8 cellular contexts compared by ENCODE assay signal in genomic region chr6:34223964-34224940, GRCh38. TPM values are rescaled to one million over a fixed set of nuclear protein-coding genes. Genes with fewer than 3 reads are reported as not detected.
DNase-seq lines count a peak whose midpoint lies in the region; ATAC-seq and TF ChIP-seq lines count a peak whose summit lies in the region.

No MANE protein-coding gene starts in this region.

- no peaks in the 10 kb centered on the region for H3K27me3 ChIP-seq in adipocyte (replicated peaks; ENCODE audit: control insufficient read depth, insufficient read depth, low read length)

- peaks cover 14% of the 10 kb centered on the region for H3K4me1 ChIP-seq in adipocyte (ENCODE audit: control insufficient read depth, insufficient read depth, low read length)

- no peaks in the 10 kb centered on the region for H3K9me3 ChIP-seq in adipocyte (ENCODE audit: control insufficient read depth, low read length)

- DNase-seq in GM12864 (ENCODE audit: low read depth) = peak; percentile 92
- peak; percentile 68 for DNase-seq in NCI-H1092 treated with DMSO at 0.1 percent for 48 hours (lab: John Stamatoyannopoulos, UW)
- DNase-seq in SW 1271 (lab: John Stamatoyannopoulos, UW) = peak; percentile 90 to 93
- peak; percentile 96 for DNase-seq in adipocyte (ENCODE audit: low read depth)
- peak; percentile 97 for DNase-seq in cardiac septum (ENCODE audit: low spot score)
- DNase-seq in pons (ENCODE audit: low spot score) = peak; percentile 89
- peak; percentile 90 for DNase-seq in type B pancreatic cell (ENCODE audit: extremely low spot score, unreplicated experiment)

- no peaks in the 10 kb centered on the region for H3K36me3 Mint-ChIP-seq in type B pancreatic cell

- H3K9me3 Mint-ChIP-seq in type B pancreatic cell = no peaks in the 10 kb centered on the region

- peak overlapping the region; percentile 87 for H3K9ac ChIP-seq in adipocyte (ENCODE audit: low read length)

- H3K4me3 Mint-ChIP-seq in type B pancreatic cell = peak overlapping the region; percentile 86

- H3K4me3 ChIP-seq in GM12864 (ENCODE audit: low read depth, low read length) (peak overlapping the region; percentile 70), adipocyte (ENCODE audit: low read length) (peak overlapping the region; percentile 78)

- intact Hi-C loops in cardiac septum (cut with DNase I) = no loop called here

- peak overlapping the region; percentile 85 for H3K27ac Mint-ChIP-seq in type B pancreatic cell

- H3K36me3 ChIP-seq in adipocyte (ENCODE audit: control insufficient read depth, insufficient read depth, low read length, severe bottlenecking) = no peaks in the 10 kb centered on the region

- peak; percentile 92 for ATAC-seq in HG02623 (IDR thresholded peaks at IDR 0.05; ENCODE audit: unreplicated experiment)

- TF ChIP-seq CTCF in GM12864 (IDR thresholded peaks at IDR 0.05; ENCODE audit: low read depth, low read length, missing control alignments) (no peak), type B pancreatic cell (conservative IDR thresholded peaks at IDR 0.05) (no peak)

- H3K27me3 Mint-ChIP-seq in type B pancreatic cell = no peaks in the 10 kb centered on the region

- peaks cover 13% of the 10 kb centered on the region for H3K4me1 Mint-ChIP-seq in type B pancreatic cell (ENCODE audit: unreplicated experiment)

RNA-seq across cellular contexts. Expression of gene HMGA1, which starts 12.4 kb away (rescaled TPM):
- total RNA-seq in cardiac septum = 36.4 TPM
- 244 and 355 TPM in 2 replicates for total RNA-seq in type B pancreatic cell (ENCODE audit: low replicate concordance)

RNA-seq across cellular contexts. Expression of gene SMIM29, which starts 24.6 kb away (rescaled TPM):
- total RNA-seq in cardiac septum = 27.1 TPM
- total RNA-seq in type B pancreatic cell (ENCODE audit: low replicate concordance) = 16.0 and 20.8 TPM in 2 replicates

Comparison
In these comparisons a context has a peak if more than half of its experiments do, and no peak if none do; other contexts are left out.
1. Peak in every context shown above with its lines: DNase-seq, ATAC-seq and H3K4me3 ChIP-seq.